8 cellular contexts compared by ENCODE assay signal in genomic region chr2:118222643-118223486, GRCh38.
DNase-seq lines count a peak whose midpoint lies in the region; ATAC-seq and TF ChIP-seq lines count a peak whose summit lies in the region.

No MANE protein-coding gene starts in this region.

- H3K36me3 Mint-ChIP-seq in brain, result no peaks in the 10 kb centered on the region
- peaks cover 2% of the 10 kb centered on the region for H3K36me3 Mint-ChIP-seq in neural progenitor cell

- H4K20me1 ChIP-seq in DOHH2 (ENCODE audit: control insufficient read depth, insufficient read depth, low read depth, low read length), result no peaks in the 10 kb centered on the region
- H4K20me1 ChIP-seq in neural progenitor cell (ENCODE audit: low read depth), result no peaks in the 10 kb centered on the region

- H3K27me3 Mint-ChIP-seq in brain, result peaks cover 96% of the 10 kb centered on the region
- peaks cover 16% of the 10 kb centered on the region for H3K27me3 Mint-ChIP-seq in neural progenitor cell (ENCODE audit: insufficient read depth, low read depth)

- H3K27ac ChIP-seq in DOHH2 (ENCODE audit: low read depth, low read length) (no peak overlapping the region), HUES48 (ENCODE audit: low read depth, low read length) (no peak overlapping the region), neural progenitor cell (no peak overlapping the region)

- H3K4me2 ChIP-seq in DOHH2 (ENCODE audit: low read length) (peak overlapping the region; percentile 86), neural progenitor cell (peak overlapping the region; percentile 86)

- H3K27me3 ChIP-seq in DOHH2 (ENCODE audit: control insufficient read depth, low read length), result peaks cover 55% of the 10 kb centered on the region
- peaks cover 33% of the 10 kb centered on the region for H3K27me3 ChIP-seq in HUES48 (ENCODE audit: control insufficient read depth, insufficient read depth, low read length)
- peaks cover 69% of the 10 kb centered on the region for H3K27me3 ChIP-seq in neural progenitor cell

- peak overlapping the region; percentile 73 for H3K4me3 ChIP-seq in DOHH2 (ENCODE audit: low read length)
- peak overlapping the region; percentile 68 for H3K4me3 ChIP-seq in HUES48 (ENCODE audit: low read depth, low read length)
- H3K4me3 ChIP-seq in neural progenitor cell, result peak overlapping the region; percentile 57

- no peak for ATAC-seq in HG03378 (IDR thresholded peaks at IDR 0.05; ENCODE audit: unreplicated experiment)

- H3F3A ChIP-seq in DOHH2 (ENCODE audit: control insufficient read depth, insufficient read depth) (0 out of 2 replicates have a peak, but pooled peaks cover 2% of the 10 kb centered on the region), neural progenitor cell (ENCODE audit: low read depth) (peaks cover 30% of the 10 kb centered on the region)

- H3K4me1 Mint-ChIP-seq in brain (peaks cover 39% of the 10 kb centered on the region), neural progenitor cell (peaks cover 53% of the 10 kb centered on the region)

- H3K9me3 Mint-ChIP-seq in brain (peaks cover 0 to 6% (median 0%) of the 10 kb centered on the region in 5 experiments), neural progenitor cell (no peaks in the 10 kb centered on the region)

- peak; percentile 33 for DNase-seq in neural progenitor cell (ENCODE audit: low spot score)
- DNase-seq in SIG-M5 (lab: John Stamatoyannopoulos, UW), result no peak
- DNase-seq in RKO (ENCODE audit: low spot score), result no peak
- DNase-seq in NCI-H2107 (lab: John Stamatoyannopoulos, UW), result no peak

- H3K27ac Mint-ChIP-seq in brain (no peak overlapping the region), neural progenitor cell (peak overlapping the region; percentile 89)

- H3K79me2 ChIP-seq in DOHH2 (ENCODE audit: control insufficient read depth, low read length) (no peaks in the 10 kb centered on the region), neural progenitor cell (ENCODE audit: low read depth) (no peaks in the 10 kb centered on the region)

- no peaks in the 10 kb centered on the region for H3K9me2 ChIP-seq in DOHH2 (replicated peaks; ENCODE audit: control insufficient read depth, low read length)

- H2AFZ ChIP-seq in neural progenitor cell (replicated peaks), result peak overlapping the region; percentile 80

- H3K4me1 ChIP-seq in DOHH2 (ENCODE audit: control insufficient read depth, low read length) (peaks cover 19% of the 10 kb centered on the region), HUES48 (ENCODE audit: control insufficient read depth, insufficient read depth, low read length) (peaks cover 27% of the 10 kb centered on the region), neural progenitor cell (peaks cover 28% of the 10 kb centered on the region)

- no peaks in the 10 kb centered on the region for H3K36me3 ChIP-seq in DOHH2 (ENCODE audit: control insufficient read depth, low read length)
- no peaks in the 10 kb centered on the region for H3K36me3 ChIP-seq in HUES48 (ENCODE audit: control insufficient read depth, insufficient read depth, low read length)
- no peaks in the 10 kb centered on the region for H3K36me3 ChIP-seq in neural progenitor cell

- peak overlapping the region; percentile 66 to 85 (median 78) for H3K4me3 Mint-ChIP-seq in brain
- peak overlapping the region; percentile 88 for H3K4me3 Mint-ChIP-seq in neural progenitor cell

- H3K9ac ChIP-seq in HUES48 (ENCODE audit: low read depth, low read length), result peak overlapping the region; percentile 33
- H3K9ac ChIP-seq in neural progenitor cell, result no peak overlapping the region

- no peak for TF ChIP-seq CTCF in DOHH2 (IDR thresholded peaks at IDR 0.05; ENCODE audit: low read depth, low read length, poor library complexity, severe bottlenecking)
- no peak for TF ChIP-seq CTCF in brain (conservative IDR thresholded peaks at IDR 0.05)
- no peak for TF ChIP-seq CTCF in neural progenitor cell (IDR thresholded peaks at IDR 0.05)

- no peaks in the 10 kb centered on the region for H3K9me3 ChIP-seq in DOHH2 (ENCODE audit: control insufficient read depth, insufficient read depth, low read length)
- no peaks in the 10 kb centered on the region for H3K9me3 ChIP-seq in HUES48 (ENCODE audit: control insufficient read depth, insufficient read depth, low read length)
- no peaks in the 10 kb centered on the region for H3K9me3 ChIP-seq in neural progenitor cell (ENCODE audit: low read depth)
